ENCODE assay signal across 18 cellular contexts in the genomic region with DNA sequence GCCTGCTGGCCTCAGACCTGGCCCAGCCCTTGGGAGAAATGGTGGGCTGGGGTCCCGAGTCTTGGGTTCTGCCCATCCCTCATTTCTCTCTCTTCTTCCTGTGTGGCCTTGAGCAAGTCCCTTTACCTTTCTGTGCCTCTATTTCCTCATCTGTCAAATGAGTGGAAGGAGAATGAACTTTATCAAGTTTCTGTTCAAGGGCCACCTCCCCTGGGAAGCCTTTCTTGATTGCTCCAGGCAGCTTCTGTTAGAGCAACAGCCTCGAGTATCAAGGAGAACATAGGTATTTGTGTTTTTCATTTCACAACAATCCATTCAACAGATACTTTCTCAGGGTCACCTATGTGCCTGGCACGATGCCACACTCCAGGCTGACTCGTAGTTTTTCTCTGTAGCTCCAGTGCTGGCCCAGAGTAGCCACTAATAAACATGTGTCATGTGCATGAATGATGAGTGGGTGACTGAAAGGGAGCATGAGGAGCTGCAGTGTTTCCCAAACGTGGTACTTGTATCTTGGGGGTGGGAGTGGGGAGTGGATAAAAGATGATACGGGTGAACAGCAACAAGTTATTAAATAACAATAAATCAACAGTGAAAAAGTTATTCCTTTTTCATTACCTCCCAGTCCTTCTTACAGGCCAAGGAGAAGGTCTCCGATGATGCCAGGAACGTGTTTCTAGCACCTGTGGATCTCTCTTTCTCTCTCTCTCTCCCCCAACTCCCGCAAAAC. TPM values are rescaled to one million over a fixed set of nuclear protein-coding genes. Genes with fewer than 3 reads are reported as not detected.
DNase-seq lines count a peak whose midpoint lies in the region; ATAC-seq and TF ChIP-seq lines count a peak whose summit lies in the region.
"Had no signal": no experiment of that assay in that cellular context is flagged by ENCODE, and none has a peak within 500 bp of the region (broad histone marks: within the 10 kb centered on the region; RNA-seq: fewer than 3 reads in every experiment).

No MANE protein-coding gene starts in this region.

- H3K9me3 ChIP-seq in HEK293 (ENCODE audit: control insufficient read depth, insufficient read depth, low read depth, low read length) = no peaks in the 10 kb centered on the region
- H3K9me3 ChIP-seq in mammary epithelial cell (replicated peaks; ENCODE audit: insufficient read depth, low read length) = no peaks in the 10 kb centered on the region
- H3K9me3 ChIP-seq in neuronal stem cell (replicated peaks in 1 of 2; ENCODE audit: control insufficient read depth in 2 of 2, insufficient read depth in 1 of 2, low read depth in 1 of 2, low read length in 2 of 2) = no peaks in the 10 kb centered on the region
- H3K9me3 ChIP-seq: BLaER1 treated with 17β-estradiol and CSF1 and Interleukin-3, amounts not matched to agents 10 nM and 100 nM; HAP-1 had no signal

- dilution Hi-C loops in mammary epithelial cell (cut with HindIII; ENCODE audit: low sequenced_read_pairs) = no loop called here

- DNase-seq in NCI-H82 (lab: John Stamatoyannopoulos, UW) (peak; percentile 23), NCI-H82 treated with DMSO at 0.1 percent for 48 hours (lab: John Stamatoyannopoulos, UW; ENCODE audit: unreplicated experiment) (no peak), mammary epithelial cell (peak; percentile 34), neuronal stem cell (ENCODE audit: low spot score) (no peak), GM13977 (ENCODE audit: low spot score) (no peak)
- DNase-seq: CD8-positive, alpha-beta memory T cell; NCI-H146; NCI-H226; NCI-H524 treated with DMSO at 0.1 percent for 48 hours; NK-92 treated with Interleukin-12 subunit alpha and Interleukin-12 subunit beta, amount 100 ng/mL, for 24 hours had no signal

- H3K27me3 ChIP-seq in mammary epithelial cell (ENCODE audit: insufficient read depth, low read length) (peaks cover 8% of the 10 kb centered on the region), neuronal stem cell (ENCODE audit: control insufficient read depth in 3 of 3, insufficient read depth in 3 of 3, low read depth in 1 of 3, low read length in 3 of 3) (peaks cover 0 to 46% (median 2%) of the 10 kb centered on the region in 3 experiments)
- H3K27me3 ChIP-seq: BLaER1 treated with 17β-estradiol and CSF1 and Interleukin-3, amounts not matched to agents 10 nM and 100 nM had no signal

- no peaks in the 10 kb centered on the region for H3K36me3 ChIP-seq in HEK293 (ENCODE audit: control insufficient read depth in 2 of 2, insufficient read depth in 1 of 2, low read length in 2 of 2)
- no peaks in the 10 kb centered on the region for H3K36me3 ChIP-seq in mammary epithelial cell (ENCODE audit: insufficient read depth, low read length)
- no peaks in the 10 kb centered on the region for H3K36me3 ChIP-seq in neuronal stem cell (replicated peaks in 1 of 2; ENCODE audit: control insufficient read depth in 2 of 2, insufficient read depth in 2 of 2, low read length in 2 of 2)
- H3K36me3 ChIP-seq: BLaER1 treated with 17β-estradiol and CSF1 and Interleukin-3, amounts not matched to agents 10 nM and 100 nM; HAP-1 had no signal

- no peak overlapping the region for H4K8ac ChIP-seq in neuronal stem cell (ENCODE audit: low read depth, low read length)

- H3K4ac ChIP-seq in neuronal stem cell (ENCODE audit: low read length) = no peak overlapping the region

- in situ Hi-C loops in mammary epithelial cell (cut with MboI; ENCODE audit: low sequenced_read_pairs in 2 of 2) (no loop called here), GM13977 (cut with MboI; ENCODE audit: low pct_unique_long_range_greater_than_20kb, low sequenced_read_pairs, unreplicated experiment) (no loop called here)

- H2AK5ac ChIP-seq in neuronal stem cell (ENCODE audit: low read depth, low read length) = peak overlapping the region; percentile 0

- CTCF ChIA-PET in HEK293 (lab: Yijun Ruan, JAX) = interaction anchor here (2.4 to 3.7 kb wide), 2 partner anchors 10 to 31 kb away, joined by 12 to 19 read pairs; no protein-coding TSS in a partner anchor
- CTCF ChIA-PET in mammary epithelial cell (lab: Charles Lee; ENCODE audit: low non-redundant PET) = no interaction called here

- H2AFZ ChIP-seq in mammary epithelial cell (ENCODE audit: low read depth, low read length) (no peak overlapping the region), neuronal stem cell (ENCODE audit: low read length) (no peak overlapping the region)

- peak overlapping the region; percentile 40 for H3K18ac ChIP-seq in neuronal stem cell (ENCODE audit: low read length)

- POLR2A ChIA-PET in HEK293 (lab: Yijun Ruan, JAX) = no interaction called here

- no peak overlapping the region for H3K23ac ChIP-seq in neuronal stem cell (ENCODE audit: low read depth, low read length, poor library complexity)

- H3K27ac ChIP-seq in HEK293 (ENCODE audit: extremely low read depth, low read depth, low read length) (no peak overlapping the region), mammary epithelial cell (ENCODE audit: insufficient read depth, low read depth, low read length) (no peak overlapping the region), neuronal stem cell (replicated peaks; ENCODE audit: low read length) (no peak overlapping the region)
- H3K27ac ChIP-seq: BLaER1 treated with 17β-estradiol and CSF1 and Interleukin-3, amounts not matched to agents 10 nM and 100 nM; HL-60; RWPE1 had no signal

- no peak for TF ChIP-seq CTCF in HEK293 (tag by site-specific recombination; IDR thresholded peaks at IDR 0.05)
- no peak for TF ChIP-seq CTCF in mammary epithelial cell (conservative IDR thresholded peaks at IDR 0.05 in 1 of 2, IDR thresholded peaks at IDR 0.05 in 1 of 2; ENCODE audit: extremely low read depth in 1 of 2, insufficient read depth in 1 of 2, low read depth in 1 of 2, low read length in 2 of 2)
- TF ChIP-seq CTCF in GM13977 (IDR thresholded peaks at IDR 0.05; ENCODE audit: extremely low read depth, insufficient read depth, missing control alignments) = no peak

- no peak overlapping the region for H3K4me2 ChIP-seq in mammary epithelial cell (ENCODE audit: insufficient read depth, low read depth, low read length)
- no peak overlapping the region for H3K4me2 ChIP-seq in neuronal stem cell (ENCODE audit: insufficient read depth, low read length, poor library complexity, severe bottlenecking)
- H3K4me2 ChIP-seq: BLaER1 treated with 17β-estradiol and CSF1 and Interleukin-3, amounts not matched to agents 10 nM and 100 nM had no signal

- no peak overlapping the region for H3K14ac ChIP-seq in neuronal stem cell (ENCODE audit: low read length)

- H3K4me1 ChIP-seq in HEK293 (ENCODE audit: control insufficient read depth, insufficient read depth, low read length) (no peaks in the 10 kb centered on the region), mammary epithelial cell (ENCODE audit: insufficient read depth, low read length) (no peaks in the 10 kb centered on the region), neuronal stem cell (ENCODE audit: control insufficient read depth in 2 of 2, insufficient read depth in 1 of 2, low read depth in 1 of 2, low read length in 2 of 2) (peaks cover 0 to 16% of the 10 kb centered on the region in 2 donors)
- H3K4me1 ChIP-seq: BLaER1 treated with 17β-estradiol and CSF1 and Interleukin-3, amounts not matched to agents 10 nM and 100 nM; HAP-1 had no signal

- H2BK15ac ChIP-seq in neuronal stem cell (ENCODE audit: low read length) = no peak overlapping the region

- no peaks in the 10 kb centered on the region for H3K79me1 ChIP-seq in neuronal stem cell (ENCODE audit: low read depth, low read length)

- BruUV-seq in mammary epithelial cell (replicated peaks; lab: Mats Ljungman, UMichigan) = no TSS peak

- no peak overlapping the region for H3K4me3 ChIP-seq in HEK293 (ENCODE audit: low read depth, low read length)
- no peak overlapping the region for H3K4me3 ChIP-seq in mammary epithelial cell (replicated peaks in 1 of 3; ENCODE audit: insufficient read depth in 1 of 3, low read depth in 2 of 3, low read length in 3 of 3)
- H3K4me3 ChIP-seq in neuronal stem cell (ENCODE audit: low read length in 2 of 2) = no peak overlapping the region
- H3K4me3 ChIP-seq: BLaER1 treated with 17β-estradiol and CSF1 and Interleukin-3, amounts not matched to agents 10 nM and 100 nM; HAP-1 had no signal

- ATAC-seq in GM21717 (IDR thresholded peaks at IDR 0.05; ENCODE audit: unreplicated experiment) (no peak), GM18498 (IDR thresholded peaks at IDR 0.05; ENCODE audit: unreplicated experiment) (no peak)

- no peak overlapping the region for H2BK120ac ChIP-seq in neuronal stem cell (ENCODE audit: low read depth, low read length)

- no peak overlapping the region for H2BK12ac ChIP-seq in neuronal stem cell (ENCODE audit: low read length)

- WGBS in mammary epithelial cell (ENCODE audit: low coverage, missing lambda C conversion rate) = 47% methylated on average over 9 of the region's 9 CpGs
- WGBS in neuronal stem cell (ENCODE audit: extremely low coverage in 2 of 2, insufficient read length in 2 of 2, insufficient replicate concordance in 1 of 2), 2 donors = no CpG with 5 or more reads among the region's 9 CpGs

- H3K9ac ChIP-seq in mammary epithelial cell (ENCODE audit: insufficient read depth, low read length) = no peak overlapping the region
- H3K9ac ChIP-seq in neuronal stem cell (ENCODE audit: low read depth, low read length, poor library complexity) = no peak overlapping the region
- H3K9ac ChIP-seq: BLaER1 treated with 17β-estradiol and CSF1 and Interleukin-3, amounts not matched to agents 10 nM and 100 nM had no signal

- no peaks in the 10 kb centered on the region for H3K79me2 ChIP-seq in mammary epithelial cell (ENCODE audit: insufficient read depth, low read length)

- no peaks in the 10 kb centered on the region for H4K20me1 ChIP-seq in mammary epithelial cell (ENCODE audit: insufficient read depth, low read length)
- H4K20me1 ChIP-seq: BLaER1 treated with 17β-estradiol and CSF1 and Interleukin-3, amounts not matched to agents 10 nM and 100 nM had no signal

- no peak overlapping the region for H4K91ac ChIP-seq in neuronal stem cell (ENCODE audit: low read depth, low read length, poor library complexity)

- H2BK5ac ChIP-seq in neuronal stem cell (ENCODE audit: low read length) = no peak overlapping the region

- intact Hi-C loops in mammary epithelial cell (cut with micrococcal nuclease) = no loop called here

TF ChIP-seq in HEK293, 187 proteins besides CTCF, POLR2A, EP300 and RAD21 (continues in another document):
- peak; percentile 61; the same call in 1 of the 2 replicates for TF ChIP-seq SCRT2 (tag by site-specific recombination; IDR thresholded peaks at IDR 0.05)

RNA-seq across cellular contexts. Expression of gene SRXN1, which starts 17.2 kb away (rescaled TPM):
- 10 to 100 TPM; 49.9 to 68.0 TPM for total RNA-seq in mammary epithelial cell
- 47.4 TPM for polyA plus RNA-seq in mammary epithelial cell
- polyA minus RNA-seq in mammary epithelial cell = 39.1 TPM
- 10.3 TPM for polyA plus RNA-seq in neuronal stem cell (2013, experiment 1 of 2)
- 10.4 TPM for polyA plus RNA-seq in neuronal stem cell (2013, experiment 2 of 2)

RNA-seq across cellular contexts. Expression of gene TCF15, which starts 25.7 kb away (rescaled TPM):
- total RNA-seq in mammary epithelial cell = not detected
- not detected for polyA plus RNA-seq in mammary epithelial cell
- polyA minus RNA-seq in mammary epithelial cell = not detected
- polyA plus RNA-seq in neuronal stem cell (2013, experiment 1 of 2) = 2.0 TPM
- 1.8 TPM for polyA plus RNA-seq in neuronal stem cell (2013, experiment 2 of 2)
- total RNA-seq: CD8-positive, alpha-beta memory T cell; OCI-LY7 had no signal
- polyA plus RNA-seq: CD8-positive, alpha-beta memory T cell had no signal

RNA-seq across cellular contexts. Expression of gene SCRT2, which starts 39.8 kb away (rescaled TPM):
- total RNA-seq in mammary epithelial cell = not detected
- polyA plus RNA-seq in mammary epithelial cell = not detected
- not detected for polyA minus RNA-seq in mammary epithelial cell
- 0.06 TPM for polyA plus RNA-seq in neuronal stem cell (2013, experiment 1 of 2)
- 0.04 TPM for polyA plus RNA-seq in neuronal stem cell (2013, experiment 2 of 2)
- total RNA-seq: CD8-positive, alpha-beta memory T cell; OCI-LY7 had no signal
- polyA plus RNA-seq: CD8-positive, alpha-beta memory T cell had no signal

Comparison
In these comparisons a context has a peak if more than half of its experiments do, and no peak if none do; other contexts are left out.
1. DNase-seq: peak in NCI-H82 (single experiment) and mammary epithelial cell (single experiment); none in NCI-H82 treated with DMSO at 0.1 percent for 48 hours (single experiment), neuronal stem cell (single experiment) and GM13977 (single experiment).